In genomic region chr6:16278048-16278724, GRCh38 we compare ENCODE assay signal across 9 cellular contexts. TPM values are rescaled to one million over a fixed set of nuclear protein-coding genes. Genes with fewer than 3 reads are reported as not detected.
DNase-seq lines count a peak whose midpoint lies in the region; ATAC-seq, FAIRE-seq and TF ChIP-seq lines count a peak whose summit lies in the region.
"Had no signal": no experiment of that assay in that cellular context is flagged by ENCODE, and none has a peak within 500 bp of the region (broad histone marks: within the 10 kb centered on the region; RNA-seq: fewer than 3 reads in every experiment).

No MANE protein-coding gene starts in this region.

- H3K27ac Mint-ChIP-seq in astrocyte (ENCODE audit: unreplicated experiment) = no peak overlapping the region

- H3K4me2 ChIP-seq in astrocyte (ENCODE audit: low read length) = peak overlapping the region; percentile 84

- H3K4me3 ChIP-seq in astrocyte (ENCODE audit: insufficient read depth, low read depth, low read length) (no peak overlapping the region), thoracic aorta (peak overlapping the region; percentile 56), Peyer's patch (no peak overlapping the region), H7 (ENCODE audit: insufficient read depth, low read depth, low read length) (no peak overlapping the region)

- ATAC-seq in thoracic aorta (ENCODE audit: insufficient number of reproducible peaks, low FRiP score, low read depth) = no peak

- no peaks in the 10 kb centered on the region for H3K9me3 ChIP-seq in astrocyte (ENCODE audit: insufficient read depth, low read depth, low read length)
- H3K9me3 ChIP-seq in thoracic aorta = no peaks in the 10 kb centered on the region
- no peaks in the 10 kb centered on the region for H3K9me3 ChIP-seq in Peyer's patch

- H3K27me3 ChIP-seq in astrocyte (ENCODE audit: insufficient read depth, low read length) = no peaks in the 10 kb centered on the region
- no peaks in the 10 kb centered on the region for H3K27me3 ChIP-seq in thoracic aorta (replicated peaks; ENCODE audit: insufficient read depth)
- no peaks in the 10 kb centered on the region for H3K27me3 ChIP-seq in Peyer's patch
- no peaks in the 10 kb centered on the region for H3K27me3 ChIP-seq in H7 (ENCODE audit: control insufficient read depth, insufficient read depth, low read length)

- H3K36me3 ChIP-seq in astrocyte (ENCODE audit: insufficient read depth, low read length) (no peaks in the 10 kb centered on the region), thoracic aorta (no peaks in the 10 kb centered on the region), Peyer's patch (no peaks in the 10 kb centered on the region), H7 (replicated peaks; ENCODE audit: control insufficient read depth, insufficient read depth, low read length) (no peaks in the 10 kb centered on the region)

- peak overlapping the region; percentile 77 for H3K4me3 Mint-ChIP-seq in astrocyte (ENCODE audit: unreplicated experiment)
- H3K4me3 Mint-ChIP-seq: stimulated activated naive CD8-positive, alpha-beta T cell treated with anti-CD3 and anti-CD28 coated beads, Interleukin-15, Interleukin-2, amounts not matched to agents 100 ng/mL and 50 ng/mL, for 24 hours had no signal

- H3K27ac ChIP-seq in astrocyte (ENCODE audit: low read depth, low read length) (peak overlapping the region; percentile 68), thoracic aorta (peak overlapping the region; percentile 74 to 75), Peyer's patch (peak overlapping the region in 2 of 4 donors; percentile 65 to 66)
- H3K27ac ChIP-seq: HL-60 had no signal

- peak overlapping the region; percentile 23 for H2AFZ ChIP-seq in astrocyte (ENCODE audit: low read depth, low read length)

- H3K9me3 Mint-ChIP-seq in astrocyte (ENCODE audit: unreplicated experiment) = peaks cover 5% of the 10 kb centered on the region
- H3K9me3 Mint-ChIP-seq: stimulated activated naive CD8-positive, alpha-beta T cell treated with anti-CD3 and anti-CD28 coated beads, Interleukin-15, Interleukin-2, amounts not matched to agents 100 ng/mL and 50 ng/mL, for 24 hours had no signal

- H3K4me1 ChIP-seq in astrocyte (ENCODE audit: insufficient read depth, low read length) (peaks cover 15% of the 10 kb centered on the region), thoracic aorta (ENCODE audit: control insufficient read depth in 1 of 2, low read depth in 2 of 2) (peaks cover 5 to 39% of the 10 kb centered on the region in 2 donors), Peyer's patch (no peaks in the 10 kb centered on the region)

- H3K9ac ChIP-seq in astrocyte (ENCODE audit: low read length) = peak overlapping the region; percentile 64

- H3K79me2 ChIP-seq in astrocyte (ENCODE audit: insufficient read depth, low read length) = no peaks in the 10 kb centered on the region

- H3K4me1 Mint-ChIP-seq in astrocyte (ENCODE audit: low read depth, unreplicated experiment) = peaks cover 40% of the 10 kb centered on the region

- peaks cover 6% of the 10 kb centered on the region for H3K27me3 Mint-ChIP-seq in astrocyte (ENCODE audit: low read depth, unreplicated experiment)
- H3K27me3 Mint-ChIP-seq: stimulated activated naive CD8-positive, alpha-beta T cell treated with anti-CD3 and anti-CD28 coated beads, Interleukin-15, Interleukin-2, amounts not matched to agents 100 ng/mL and 50 ng/mL, for 24 hours had no signal

- TF ChIP-seq CTCF in astrocyte (IDR thresholded peaks at IDR 0.05; ENCODE audit: insufficient read depth, low read depth, low read length) = no peak
- TF ChIP-seq CTCF in thoracic aorta (IDR thresholded peaks at IDR 0.05) = no peak
- no peak for TF ChIP-seq CTCF in Peyer's patch (IDR thresholded peaks at IDR 0.05)

- TF ChIP-seq POLR2A in Peyer's patch (IDR thresholded peaks at IDR 0.05) = no peak
- TF ChIP-seq POLR2A in erythroblast (IDR thresholded peaks at IDR 0.05; ENCODE audit: low read length) = no peak

- FAIRE-seq in astrocyte (lab: Jason Lieb, UNC) = no peak

- peak; percentile 40 for DNase-seq in LoVo (ENCODE audit: low spot score)
- no peak for DNase-seq in astrocyte (ENCODE audit: low read depth)
- peak; percentile 37 for DNase-seq in kidney glomerular epithelial cell (lab: John Stamatoyannopoulos, UW)
- DNase-seq in thoracic aorta (ENCODE audit: low spot score) = no peak
- DNase-seq in Peyer's patch = no peak
- DNase-seq in erythroblast (lab: John Stamatoyannopoulos, UW) = no peak
- no peak for DNase-seq in H7

- no peaks in the 10 kb centered on the region for H4K20me1 ChIP-seq in astrocyte (ENCODE audit: insufficient read depth, low read length)

- H3K36me3 Mint-ChIP-seq in astrocyte (ENCODE audit: low read depth, unreplicated experiment) = no peaks in the 10 kb centered on the region

RNA-seq across cellular contexts. Expression of gene GMPR, which starts 39.8 kb away (rescaled TPM):
- total RNA-seq in astrocyte (1.6 and 2.0 TPM in 2 replicates), thoracic aorta (10 to 100 TPM; 17.0 to 62.1 TPM), Peyer's patch (1 to 10 TPM in 3 of 4 donors, not detected in 1; 3.6 to 8.1 (median 6.3) TPM)
- 1.4 and 5.1 TPM in 2 replicates for total RNA-seq in H7 (2014; rRNA removed; shearing (Covaris generic))

Comparison
In these comparisons a context has a peak if more than half of its experiments do, and no peak if none do; other contexts are left out.
1. DNase-seq: peak in LoVo (single experiment) and kidney glomerular epithelial cell (single experiment); none in astrocyte (single experiment), thoracic aorta (single experiment), Peyer's patch (0 of 3), erythroblast (0 of 2) and H7 (single experiment).